In the genomic region with DNA sequence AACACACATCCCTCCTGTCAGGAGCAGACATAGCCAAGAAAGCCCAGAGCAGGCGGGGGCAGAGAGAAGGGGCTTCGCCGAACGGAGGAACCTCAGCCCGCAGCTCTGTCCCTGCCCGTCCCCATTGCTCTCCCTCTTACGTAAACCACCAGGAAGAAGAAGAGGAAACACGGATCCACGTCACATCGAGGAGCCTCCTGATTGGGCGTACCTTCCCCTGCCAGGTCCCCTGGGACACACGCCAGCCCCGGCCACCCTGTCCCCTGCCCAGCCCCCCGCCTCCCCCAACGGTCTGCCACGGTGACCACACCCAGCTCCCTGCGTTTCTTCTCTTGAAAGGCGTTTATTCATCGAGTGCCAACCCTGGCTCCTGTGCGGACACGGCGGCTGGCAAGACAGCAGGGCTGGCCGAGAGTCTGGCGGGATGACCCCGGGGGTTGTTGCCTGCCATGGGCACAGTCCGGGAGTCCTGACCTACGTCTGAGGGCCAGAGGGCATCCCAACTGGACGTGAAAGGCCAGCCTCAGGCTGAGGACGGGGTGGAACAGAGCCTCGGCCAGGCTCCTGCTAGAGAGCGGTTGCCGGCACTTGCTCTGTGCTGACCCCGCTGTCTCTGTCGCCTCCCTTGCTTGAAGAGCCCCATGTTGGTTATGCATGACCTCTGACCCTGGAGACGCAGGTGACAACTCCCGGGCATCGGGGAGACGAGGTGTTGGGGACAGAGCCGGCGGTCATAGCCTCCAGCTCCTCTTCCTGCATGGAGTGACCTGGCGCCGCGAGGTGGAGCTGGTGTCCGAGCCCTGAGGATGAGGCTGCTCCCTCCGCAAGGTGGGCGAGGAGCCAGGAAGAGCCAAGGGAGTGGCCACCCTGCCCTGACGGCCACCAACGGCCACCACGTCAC, we compare ENCODE assay signal across 9 cellular contexts. TPM values are rescaled to one million over a fixed set of nuclear protein-coding genes. Genes with fewer than 3 reads are reported as not detected.
A peak's percentile ranks its signal among the peaks of the same experiment; 100 is the strongest.
DNase-seq lines count a peak whose midpoint lies in the region; ATAC-seq, FAIRE-seq and TF ChIP-seq lines count a peak whose summit lies in the region.
"Had no signal": no experiment of that assay in that cellular context is flagged by ENCODE, and none has a peak within 500 bp of the region (broad histone marks: within the 10 kb centered on the region; RNA-seq: fewer than 3 reads in every experiment).

No MANE protein-coding gene starts in this region.

- CTCF ChIA-PET in naive thymus-derived CD4-positive, alpha-beta T cell (lab: Charles Lee) = no interaction called here

- H3K4me1 Mint-ChIP-seq in activated naive CD8-positive, alpha-beta T cell treated with anti-CD3 and anti-CD28 coated beads for 36 hours = no peaks in the 10 kb centered on the region
- H3K4me1 Mint-ChIP-seq in naive thymus-derived CD4-positive, alpha-beta T cell = peaks cover 0 to 11% (median 4%) of the 10 kb centered on the region in 7 donors

- no peaks in the 10 kb centered on the region for H3K9me3 ChIP-seq in naive thymus-derived CD4-positive, alpha-beta T cell (ENCODE audit: control insufficient read depth in 2 of 3, low read length in 3 of 3)

- H3K27me3 Mint-ChIP-seq in activated naive CD8-positive, alpha-beta T cell treated with anti-CD3 and anti-CD28 coated beads for 36 hours = no peaks in the 10 kb centered on the region
- no peaks in the 10 kb centered on the region for H3K27me3 Mint-ChIP-seq in naive thymus-derived CD4-positive, alpha-beta T cell

- H3K4me3 ChIP-seq in naive thymus-derived CD4-positive, alpha-beta T cell (ENCODE audit: low read length) = no peak overlapping the region

- no peak for FAIRE-seq in D721Med (lab: Jason Lieb, UNC)
- FAIRE-seq: A204.1 had no signal

- intact Hi-C loops in naive thymus-derived CD4-positive, alpha-beta T cell (cut with micrococcal nuclease) = no loop called here

- H3K36me3 Mint-ChIP-seq in activated naive CD8-positive, alpha-beta T cell treated with anti-CD3 and anti-CD28 coated beads for 36 hours = no peaks in the 10 kb centered on the region
- no peaks in the 10 kb centered on the region for H3K36me3 Mint-ChIP-seq in naive thymus-derived CD4-positive, alpha-beta T cell

- H3K27ac ChIP-seq in naive thymus-derived CD4-positive, alpha-beta T cell (ENCODE audit: low read depth, low read length) = peak overlapping the region; percentile 53

- no peaks in the 10 kb centered on the region for H3K9me3 Mint-ChIP-seq in activated naive CD8-positive, alpha-beta T cell treated with anti-CD3 and anti-CD28 coated beads for 36 hours
- no peaks in the 10 kb centered on the region for H3K9me3 Mint-ChIP-seq in naive thymus-derived CD4-positive, alpha-beta T cell

- no peaks in the 10 kb centered on the region for H3K36me3 ChIP-seq in naive thymus-derived CD4-positive, alpha-beta T cell (ENCODE audit: control insufficient read depth in 2 of 3, insufficient read depth in 3 of 3, low read length in 3 of 3)

- peak; percentile 66 for ATAC-seq in naive thymus-derived CD4-positive, alpha-beta T cell
- ATAC-seq in HG02763 (IDR thresholded peaks at IDR 0.05; ENCODE audit: unreplicated experiment) = no peak
- ATAC-seq in GM19397 (IDR thresholded peaks at IDR 0.05; ENCODE audit: unreplicated experiment) = no peak

- H3K27ac Mint-ChIP-seq in activated naive CD8-positive, alpha-beta T cell treated with anti-CD3 and anti-CD28 coated beads for 36 hours = peak overlapping the region; percentile 34
- peak overlapping the region in 8 of 9 donors; percentile 9 to 97 (median 86) for H3K27ac Mint-ChIP-seq in naive thymus-derived CD4-positive, alpha-beta T cell

- DNase-seq in NCI-H2081 (lab: John Stamatoyannopoulos, UW) = peak; percentile 43 to 57
- no peak for DNase-seq in NCI-H2081 treated with DMSO at 0.1 percent for 48 hours (lab: John Stamatoyannopoulos, UW)
- DNase-seq in NCI-H2171 (lab: John Stamatoyannopoulos, UW) = peak; percentile 11
- no peak for DNase-seq in activated naive CD8-positive, alpha-beta T cell treated with anti-CD3 and anti-CD28 coated beads for 36 hours
- peak in 1 of 9 donors; percentile 20 for DNase-seq in naive thymus-derived CD4-positive, alpha-beta T cell
- no peak for DNase-seq in D721Med (ENCODE audit: insufficient read length, low spot score)

- H3K27me3 ChIP-seq in naive thymus-derived CD4-positive, alpha-beta T cell (ENCODE audit: control insufficient read depth in 2 of 2, insufficient read depth in 2 of 2, low read length in 2 of 2) = no peaks in the 10 kb centered on the region

- POLR2A ChIA-PET in naive thymus-derived CD4-positive, alpha-beta T cell (lab: Charles Lee) = no interaction called here

- no peak for TF ChIP-seq CTCF in D721Med (IDR thresholded peaks at IDR 0.05; ENCODE audit: insufficient read depth, missing control alignments)

- peak overlapping the region; percentile 79 for H3K4me3 Mint-ChIP-seq in activated naive CD8-positive, alpha-beta T cell treated with anti-CD3 and anti-CD28 coated beads for 36 hours
- H3K4me3 Mint-ChIP-seq in naive thymus-derived CD4-positive, alpha-beta T cell = peak overlapping the region; percentile 81 to 94 (median 88)

- no peaks in the 10 kb centered on the region for H3K4me1 ChIP-seq in naive thymus-derived CD4-positive, alpha-beta T cell (ENCODE audit: control insufficient read depth in 2 of 2, insufficient read depth in 2 of 2, low read length in 2 of 2)

RNA-seq across cellular contexts. Expression of a gene that starts 40.6 kb away (rescaled TPM):
- total RNA-seq in activated naive CD8-positive, alpha-beta T cell treated with anti-CD3 and anti-CD28 coated beads for 36 hours = 10 to 100 TPM; 32.1 to 38.4 TPM
- total RNA-seq in naive thymus-derived CD4-positive, alpha-beta T cell = 10 to 100 TPM; 61.9 to 84.1 (median 74.3) TPM
- 10 to 100 TPM; 26.2 to 45.7 TPM for polyA plus RNA-seq in naive thymus-derived CD4-positive, alpha-beta T cell

Comparison
In these comparisons a context has a peak if more than half of its experiments do, and no peak if none do; other contexts are left out.
1. DNase-seq: peak in NCI-H2081 (2 of 2) and NCI-H2171 (single experiment); none in NCI-H2081 treated with DMSO at 0.1 percent for 48 hours (single experiment), activated naive CD8-positive, alpha-beta T cell treated with anti-CD3 and anti-CD28 coated beads for 36 hours (single experiment) and D721Med (single experiment).